In the genomic region with DNA sequence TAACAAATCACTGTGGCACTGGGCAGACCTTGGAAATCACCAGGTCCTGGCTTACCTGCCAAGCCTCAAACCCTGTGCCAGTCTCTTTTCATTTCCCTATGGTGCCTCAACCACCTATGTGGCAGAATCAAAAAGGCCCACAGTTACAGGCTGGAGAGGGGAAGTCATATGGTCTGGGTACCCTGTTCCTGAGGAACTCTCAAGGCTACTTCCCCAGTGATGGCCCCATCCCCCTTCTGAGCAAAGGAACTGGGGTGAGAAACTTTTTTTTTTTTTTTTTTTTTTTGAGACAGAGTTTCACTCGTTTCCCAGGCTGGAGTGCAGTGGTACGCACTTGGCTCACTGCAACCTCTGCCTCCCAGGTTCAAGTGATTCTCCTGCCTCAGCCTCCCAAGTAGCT, we compare ENCODE assay signal across 14 cellular contexts.
DNase-seq lines count a peak whose midpoint lies in the region; ATAC-seq, FAIRE-seq and TF ChIP-seq lines count a peak whose summit lies in the region.
"Had no signal": no experiment of that assay in that cellular context is flagged by ENCODE, and none has a peak within 500 bp of the region (broad histone marks: within the 10 kb centered on the region; RNA-seq: fewer than 3 reads in every experiment).

No MANE protein-coding gene starts in this region.

- H3K4me3 ChIP-seq in liver (ENCODE audit: low read depth in 1 of 3, low read length in 3 of 3) (no peak overlapping the region), HepG2 (replicated peaks in 1 of 3; ENCODE audit: insufficient read depth in 1 of 3, low read depth in 2 of 3, low read length in 3 of 3) (no peak overlapping the region), gastroesophageal sphincter (no peak overlapping the region), trophoblast cell (ENCODE audit: low read depth, low read length) (no peak overlapping the region)

- WGBS in liver = 57% methylated on average over 2 of the region's 2 CpGs
- 92% methylated on average over 2 of the region's 2 CpGs for WGBS in HepG2 (ENCODE audit: low lambda C conversion rate)
- 0 to 100% methylated on average over 1 of the region's 2 CpGs for WGBS in gastroesophageal sphincter (ENCODE audit: low coverage in 1 of 2), 2 donors
- no CpG with 5 or more reads among the region's 2 CpGs for WGBS in trophoblast cell (ENCODE audit: extremely low coverage, insufficient coverage, insufficient read length)

- BruUV-seq in HepG2 (replicated peaks; lab: Mats Ljungman, UMichigan) = no TSS peak

- no peak overlapping the region for H2BK5ac ChIP-seq in trophoblast cell (ENCODE audit: low read depth, low read length, poor library complexity)

- H4K8ac ChIP-seq in trophoblast cell (ENCODE audit: low read depth, low read length) = no peak overlapping the region

- DNase-seq in HepG2 (ENCODE audit: low spot score) = no peak
- no peak for DNase-seq in trophoblast cell
- no peak for DNase-seq in NCI-H226
- DNase-seq in NCI-H2029 treated with DMSO at 0.1 percent for 48 hours (lab: John Stamatoyannopoulos, UW) = no peak
- DNase-seq: activated CD4-positive, CD25-positive, alpha-beta regulatory T cell treated with anti-CD3 and anti-CD28 coated beads, Interleukin-2, amount 50 U/mL, for 72 hours; activated effector memory CD4-positive, alpha-beta T cell treated with Interleukin-2 at 50 U/mL for 16 hours; cortex of kidney; retina; SHP77 had no signal

- CTCF ChIA-PET in HepG2 (lab: Yijun Ruan, JAX; ENCODE audit: low intra/inter-chr PET ratio, low total read pairs) = interaction anchor here (0.8 kb wide), 1 partner anchor 36 kb away, joined by 3 read pairs; no protein-coding TSS in a partner anchor

- no peaks in the 10 kb centered on the region for H3K9me3 ChIP-seq in liver (ENCODE audit: control insufficient read depth in 4 of 4, low read length in 3 of 4)
- no peaks in the 10 kb centered on the region for H3K9me3 ChIP-seq in HepG2 (ENCODE audit: low read length)
- H3K9me3 ChIP-seq in gastroesophageal sphincter = no peaks in the 10 kb centered on the region
- no peaks in the 10 kb centered on the region for H3K9me3 ChIP-seq in trophoblast cell (ENCODE audit: insufficient read depth, low read depth, low read length)

- TF ChIP-seq RAD21 in liver (IDR thresholded peaks at IDR 0.05) = no peak
- no peak for TF ChIP-seq RAD21 in HepG2 (CRISPR knock-in tag; IDR thresholded peaks at IDR 0.05)

- H3K14ac ChIP-seq in trophoblast cell (ENCODE audit: low read length) = no peak overlapping the region

- H4K91ac ChIP-seq in trophoblast cell (ENCODE audit: low read depth, low read length) = no peak overlapping the region

- in situ Hi-C loops in HepG2 (cut with HindIII; ENCODE audit: extremely low pct_ligation_motif_present, low pct_unique_long_range_greater_than_20kb) = loop anchor here (25.0 kb wide), 1 partner anchor 480 kb away; no protein-coding TSS in a partner anchor

- FAIRE-seq in HepG2 (lab: Jason Lieb, UNC) = no peak
- FAIRE-seq: frontal cortex had no signal

- no peak overlapping the region for H3K4me2 ChIP-seq in HepG2 (ENCODE audit: low read depth, low read length)
- no peak overlapping the region for H3K4me2 ChIP-seq in trophoblast cell (ENCODE audit: low read length)

- H3K36me3 ChIP-seq in liver (ENCODE audit: control insufficient read depth in 4 of 4, insufficient read depth in 3 of 4, low read depth in 1 of 4, low read length in 3 of 4) (peaks cover 3 to 28% (median 21%) of the 10 kb centered on the region in 4 donors), HepG2 (replicated peaks in 1 of 2; ENCODE audit: control insufficient read depth in 1 of 2, insufficient read depth in 2 of 2, low read length in 2 of 2) (peaks cover 6 to 46% of the 10 kb centered on the region in 2 experiments; a peak in 4 of 5 replicates), gastroesophageal sphincter (peaks cover 0 to 56% of the 10 kb centered on the region in 2 donors), trophoblast cell (ENCODE audit: control insufficient read depth in 1 of 2, insufficient read depth in 2 of 2, low read length in 2 of 2) (peaks cover 44 to 60% of the 10 kb centered on the region in 2 experiments)

- no peak for TF ChIP-seq POLR2A in HepG2 (IDR thresholded peaks at IDR 0.05; ENCODE audit: insufficient read depth in 1 of 2, low read depth in 2 of 2, low read length in 2 of 2)
- no peak for TF ChIP-seq POLR2A in gastroesophageal sphincter (IDR thresholded peaks at IDR 0.05)
- no peak for TF ChIP-seq POLR2A in GM18505 (IDR thresholded peaks at IDR 0.05; ENCODE audit: borderline replicate concordance, extremely low read depth, insufficient read depth, insufficient read length)

- intact Hi-C loops in HepG2 (cut with micrococcal nuclease; ENCODE audit: unreplicated experiment) = no loop called here

- H3K9ac ChIP-seq in liver (ENCODE audit: low read depth in 1 of 2, low read length in 2 of 2) (no peak overlapping the region), HepG2 (ENCODE audit: insufficient read depth, low read depth, low read length) (no peak overlapping the region), trophoblast cell (ENCODE audit: low read length) (no peak overlapping the region)

- H3K4me1 ChIP-seq in liver (ENCODE audit: control insufficient read depth in 4 of 4, insufficient read depth in 4 of 4, low read length in 3 of 4) (peaks cover 5 to 36% (median 28%) of the 10 kb centered on the region in 4 donors), HepG2 (ENCODE audit: insufficient read depth, low read length) (peaks cover 23% of the 10 kb centered on the region), gastroesophageal sphincter (peaks cover 5 to 95% (median 66%) of the 10 kb centered on the region in 3 donors), trophoblast cell (ENCODE audit: control insufficient read depth in 1 of 2, insufficient read depth in 2 of 2, low read length in 2 of 2) (peaks cover 0 to 2% of the 10 kb centered on the region in 2 experiments)

- TF ChIP-seq EP300 in HepG2 (IDR thresholded peaks at IDR 0.05; ENCODE audit: low read depth in 2 of 2, low read length in 2 of 2) (no peak), HepG2 (CRISPR knock-in tag; IDR thresholded peaks at IDR 0.05; ENCODE audit: borderline replicate concordance) (no peak), gastroesophageal sphincter (IDR thresholded peaks at IDR 0.05) (no peak)

- H2BK120ac ChIP-seq in trophoblast cell (ENCODE audit: insufficient read depth, low read length, poor library complexity) = no peak overlapping the region

- H3K79me2 ChIP-seq in HepG2 (ENCODE audit: insufficient read depth, low read length) = peaks cover 3% of the 10 kb centered on the region
- H3K79me2 ChIP-seq in trophoblast cell (ENCODE audit: control insufficient read depth, insufficient read depth, low read length, poor library complexity) = no peaks in the 10 kb centered on the region

- H2AFZ ChIP-seq in HepG2 (ENCODE audit: low read length) (no peak overlapping the region), trophoblast cell (ENCODE audit: insufficient read depth, low read length, poor library complexity) (no peak overlapping the region)

- H4K20me1 ChIP-seq in HepG2 (ENCODE audit: insufficient read depth, low read length) = no peaks in the 10 kb centered on the region; the same call in 1 of the 2 replicates

- no peak overlapping the region for H2BK12ac ChIP-seq in trophoblast cell (ENCODE audit: low read length)

- POLR2A ChIA-PET in HepG2 (lab: Yijun Ruan, JAX) = interaction anchor here (0.7 kb wide), 1 partner anchor 22 kb away, joined by 5 read pairs; no protein-coding TSS in a partner anchor

- H3K18ac ChIP-seq in trophoblast cell (ENCODE audit: low read length) = no peak overlapping the region

- ATAC-seq in HepG2 (no peak), gastroesophageal sphincter (no peak), HG02840 (IDR thresholded peaks at IDR 0.05; ENCODE audit: low FRiP score, unreplicated experiment) (no peak), GM18505 (IDR thresholded peaks at IDR 0.05; ENCODE audit: unreplicated experiment) (no peak)

- H2AK5ac ChIP-seq in trophoblast cell (ENCODE audit: low read length) = no peak overlapping the region

- H3K23ac ChIP-seq in trophoblast cell (ENCODE audit: low read length) = no peak overlapping the region

- H4K12ac ChIP-seq in trophoblast cell (ENCODE audit: low read depth, low read length) = no peak overlapping the region

- TF ChIP-seq CTCF in liver (IDR thresholded peaks at IDR 0.05; ENCODE audit: low read depth, low read length, missing input control) (no peak), HepG2 (CRISPR knock-in tag; IDR thresholded peaks at IDR 0.05) (no peak), gastroesophageal sphincter (IDR thresholded peaks at IDR 0.05) (no peak)

- H3K27me3 ChIP-seq in liver (ENCODE audit: control insufficient read depth in 4 of 4, insufficient read depth in 4 of 4, low read length in 3 of 4) (no peaks in the 10 kb centered on the region), HepG2 (ENCODE audit: control insufficient read depth in 1 of 2, insufficient read depth in 2 of 2, low read length in 2 of 2) (no peaks in the 10 kb centered on the region), gastroesophageal sphincter (no peaks in the 10 kb centered on the region), trophoblast cell (ENCODE audit: insufficient read depth, low read length) (no peaks in the 10 kb centered on the region)

- H3K27ac ChIP-seq in liver (ENCODE audit: low read depth in 1 of 2, low read length in 2 of 2) (peak overlapping the region; percentile 39 to 65), HepG2 (ENCODE audit: extremely low read length, insufficient read depth, low read length) (no peak overlapping the region), gastroesophageal sphincter (peak overlapping the region; percentile 77 to 93 (median 84)), trophoblast cell (ENCODE audit: low read depth, low read length) (no peak overlapping the region)

- no peaks in the 10 kb centered on the region for H3K79me1 ChIP-seq in trophoblast cell (ENCODE audit: low read length)

- H3K4ac ChIP-seq in trophoblast cell (ENCODE audit: low read depth, low read length) = peak overlapping the region; percentile 33

TF ChIP-seq in HepG2, 621 proteins besides CTCF, POLR2A, EP300 and RAD21 (continues in another document):
- TF ChIP-seq NCOR1 (IDR thresholded peaks at IDR 0.05; ENCODE audit: borderline replicate concordance, low read length) = no peak
- TF ChIP-seq ZFAT (CRISPR knock-in tag; conservative IDR thresholded peaks at IDR 0.05) = no peak
- TF ChIP-seq ONECUT2 (CRISPR knock-in tag; IDR thresholded peaks at IDR 0.05) = no peak
- no peak for TF ChIP-seq NFIB (CRISPR knock-in tag; IDR thresholded peaks at IDR 0.05; ENCODE audit: borderline replicate concordance)
- TF ChIP-seq ZIK1 (CRISPR knock-in tag; IDR thresholded peaks at IDR 0.05; ENCODE audit: borderline replicate concordance, low read depth) = no peak
- TF ChIP-seq ATAD3A (CRISPR knock-in tag; IDR thresholded peaks at IDR 0.05) = no peak
- TF ChIP-seq, protein P1, sequence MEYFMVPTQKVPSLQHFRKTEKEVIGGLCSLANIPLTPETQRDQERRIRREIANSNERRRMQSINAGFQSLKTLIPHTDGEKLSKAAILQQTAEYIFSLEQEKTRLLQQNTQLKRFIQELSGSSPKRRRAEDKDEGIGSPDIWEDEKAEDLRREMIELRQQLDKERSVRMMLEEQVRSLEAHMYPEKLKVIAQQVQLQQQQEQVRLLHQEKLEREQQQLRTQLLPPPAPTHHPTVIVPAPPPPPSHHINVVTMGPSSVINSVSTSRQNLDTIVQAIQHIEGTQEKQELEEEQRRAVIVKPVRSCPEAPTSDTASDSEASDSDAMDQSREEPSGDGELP (IDR thresholded peaks at IDR 0.05; ENCODE audit: borderline replicate concordance, low read depth) = no peak

Comparison
In these comparisons a context has a peak if more than half of its experiments do, and no peak if none do; other contexts are left out.
1. H3K27ac ChIP-seq: peak in liver (2 of 2) and gastroesophageal sphincter (4 of 4); none in HepG2 (single experiment) and trophoblast cell (single experiment).